ENCODE assay signal across 8 cellular contexts in the genomic region with DNA sequence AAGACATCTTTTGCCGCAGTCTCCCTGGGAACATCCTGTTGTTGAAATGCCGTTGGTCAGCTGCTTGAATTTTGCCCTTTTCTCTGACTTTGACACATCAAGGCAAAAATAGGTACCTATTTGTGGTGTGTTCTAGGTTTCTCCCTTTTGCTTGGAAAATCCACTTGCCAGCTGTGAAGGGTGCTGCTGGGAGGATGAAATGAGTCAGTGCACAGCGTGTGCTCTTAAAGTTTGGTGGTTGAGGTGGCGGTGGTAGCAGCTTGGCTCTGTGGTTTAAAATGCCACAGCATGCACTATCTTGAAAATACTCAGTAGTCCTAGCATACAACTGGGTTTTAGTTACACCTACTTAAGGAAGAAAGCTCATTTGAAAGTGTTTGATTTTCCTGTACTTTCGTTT.
DNase-seq lines count a peak whose midpoint lies in the region; ATAC-seq and TF ChIP-seq lines count a peak whose summit lies in the region.

No MANE protein-coding gene starts in this region.

- H3K27me3 ChIP-seq in uterus, result no peaks in the 10 kb centered on the region

- peak overlapping the region; percentile 75 to 95 for H3K27ac Mint-ChIP-seq in effector memory CD8-positive, alpha-beta T cell
- H3K27ac Mint-ChIP-seq in osteocyte (ENCODE audit: unreplicated experiment), result peak overlapping the region; percentile 79

- no peak for TF ChIP-seq POLR2A in uterus (IDR thresholded peaks at IDR 0.05)

- H3K9me3 Mint-ChIP-seq in effector memory CD8-positive, alpha-beta T cell, result no peaks in the 10 kb centered on the region
- no peaks in the 10 kb centered on the region for H3K9me3 Mint-ChIP-seq in osteocyte (ENCODE audit: unreplicated experiment)

- H3K4me1 Mint-ChIP-seq in effector memory CD8-positive, alpha-beta T cell (ENCODE audit: low read depth in 2 of 2), result peaks cover 56 to 61% of the 10 kb centered on the region in 2 donors
- peaks cover 51% of the 10 kb centered on the region for H3K4me1 Mint-ChIP-seq in osteocyte (ENCODE audit: unreplicated experiment)

- H3K27me3 Mint-ChIP-seq in effector memory CD8-positive, alpha-beta T cell, result no peaks in the 10 kb centered on the region
- H3K27me3 Mint-ChIP-seq in osteocyte (ENCODE audit: unreplicated experiment), result no peaks in the 10 kb centered on the region

- H3K4me3 ChIP-seq in AG10803 (ENCODE audit: low read length) (no peak overlapping the region), uterus (no peak overlapping the region)

- H3K36me3 ChIP-seq in uterus, result no peaks in the 10 kb centered on the region

- DNase-seq in AG10803 (ENCODE audit: low read depth), result peak; percentile 71
- DNase-seq in activated CD4-positive, alpha-beta T cell treated with anti-CD3 and anti-CD28 coated beads, Interleukin-2, amount 50 U/mL, for 1 hour, result peak; percentile 46
- DNase-seq in effector memory CD8-positive, alpha-beta T cell, result peak; percentile 28 to 38 (median 29)
- DNase-seq in osteocyte (ENCODE audit: extremely low spot score, unreplicated experiment), result no peak
- no peak for DNase-seq in uterus
- DNase-seq in substantia nigra (lab: John Stamatoyannopoulos, UW), result no peak
- DNase-seq in NCI-H2029 treated with DMSO at 0.1 percent for 48 hours (lab: John Stamatoyannopoulos, UW), result no peak

- H3K27ac ChIP-seq in uterus (peak overlapping the region; percentile 62 to 72), substantia nigra (ENCODE audit: low read depth, low read length, poor library complexity, severe bottlenecking) (no peak overlapping the region)

- intact Hi-C loops in uterus (cut with DNase I; ENCODE audit: low total_unique reads), result no loop called here

- H3K36me3 Mint-ChIP-seq in effector memory CD8-positive, alpha-beta T cell (ENCODE audit: insufficient read depth), result peaks cover 4% of the 10 kb centered on the region
- peaks cover 14% of the 10 kb centered on the region for H3K36me3 Mint-ChIP-seq in osteocyte (ENCODE audit: unreplicated experiment)

- ATAC-seq in HG03432 (IDR thresholded peaks at IDR 0.05; ENCODE audit: unreplicated experiment), result peak; percentile 49
- ATAC-seq in effector memory CD8-positive, alpha-beta T cell (replicated peaks), result peak; percentile 73

- peak overlapping the region; percentile 76 to 80 for H3K4me3 Mint-ChIP-seq in effector memory CD8-positive, alpha-beta T cell
- H3K4me3 Mint-ChIP-seq in osteocyte (ENCODE audit: unreplicated experiment), result no peak overlapping the region

- peaks cover 8 to 19% of the 10 kb centered on the region in 2 donors for H3K4me1 ChIP-seq in uterus

- no peak for TF ChIP-seq CTCF in AG10803 (conservative IDR thresholded peaks at IDR 0.05; ENCODE audit: low read length)
- TF ChIP-seq CTCF in osteocyte (IDR thresholded peaks at IDR 0.05), result no peak
- no peak for TF ChIP-seq CTCF in uterus (IDR thresholded peaks at IDR 0.05)

- H3K9me3 ChIP-seq in uterus, result no peaks in the 10 kb centered on the region

Comparison
In these comparisons a context has a peak if more than half of its experiments do, and no peak if none do; other contexts are left out.
1. DNase-seq: peak in AG10803 (single experiment), activated CD4-positive, alpha-beta T cell treated with anti-CD3 and anti-CD28 coated beads, Interleukin-2, amount 50 U/mL, for 1 hour (single experiment) and effector memory CD8-positive, alpha-beta T cell (3 of 3); none in osteocyte (single experiment), uterus (0 of 2), substantia nigra (0 of 49) and NCI-H2029 treated with DMSO at 0.1 percent for 48 hours (single experiment).